7 cellular contexts compared by ENCODE assay signal in the genomic region with DNA sequence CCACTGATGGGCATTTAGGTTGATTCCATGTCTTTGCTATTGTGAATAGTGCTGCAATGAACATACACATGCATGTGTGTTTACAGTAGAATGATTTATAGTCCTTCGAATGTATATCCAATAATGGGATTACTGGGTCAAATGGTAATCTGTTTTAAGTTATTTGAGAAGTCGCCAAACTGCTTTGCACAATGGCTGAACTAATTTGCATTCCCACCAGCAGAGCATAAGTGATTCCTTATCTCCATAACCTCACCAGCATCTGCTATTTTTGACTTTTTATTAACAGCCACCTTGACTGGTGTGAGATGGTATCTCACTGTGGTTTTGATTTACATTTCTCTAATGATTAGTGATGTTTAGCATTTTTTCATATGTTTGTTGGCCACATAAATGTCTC. TPM values are rescaled to one million over a fixed set of nuclear protein-coding genes. Genes with fewer than 3 reads are reported as not detected.
DNase-seq lines count a peak whose midpoint lies in the region; TF ChIP-seq lines count a peak whose summit lies in the region.
"Not testable (repeated sequence)": the region's sequence is repeated elsewhere in the genome, so short reads cannot be mapped to it uniquely, and the experiment has no call there.

No MANE protein-coding gene starts in this region.

- POLR2A ChIA-PET in A673 (lab: Charles Lee; ENCODE audit: low non-redundant PET): not testable (repeated sequence)

- DNase-seq in A673 (ENCODE audit: low spot score) (peak; percentile 74), DMS 273 treated with DMSO at 0.1 percent for 48 hours (lab: John Stamatoyannopoulos, UW) (peak; percentile 91), HAP-1 (ENCODE audit: low spot score in 2 of 2) (peak; percentile 43 to 84), M059J (ENCODE audit: low read depth) (peak; percentile 25), NCI-H524 treated with DMSO at 0.1 percent for 48 hours (lab: John Stamatoyannopoulos, UW) (peak; percentile 69), NCI-H82 treated with DMSO at 0.1 percent for 48 hours (lab: John Stamatoyannopoulos, UW; ENCODE audit: unreplicated experiment) (peak; percentile 82), WERI-Rb-1 (peak; percentile 18)

- H3K9me3 ChIP-seq in A673 (ENCODE audit: low read depth, low read length, poor library complexity, severe bottlenecking); HAP-1; WERI-Rb-1 (ENCODE audit: severe bottlenecking): not testable (repeated sequence)

- not testable (repeated sequence) for H3K4me3 ChIP-seq in A673 (ENCODE audit: low read depth, low read length, poor library complexity, severe bottlenecking); HAP-1; WERI-Rb-1 (ENCODE audit: low read depth, low read length)

- H3K27ac ChIP-seq in A673 (ENCODE audit: low read depth, low read length, poor library complexity, severe bottlenecking); WERI-Rb-1: not testable (repeated sequence)

- TF ChIP-seq CTCF in A673 (conservative IDR thresholded peaks at IDR 0.05; ENCODE audit: low read depth, low read length); WERI-Rb-1 (IDR thresholded peaks at IDR 0.05; ENCODE audit: low read depth, low read length): not testable (repeated sequence)

- not testable (repeated sequence) for H3K27me3 ChIP-seq in A673 (replicated peaks; ENCODE audit: insufficient read depth, low read depth, low read length, poor library complexity); HAP-1 (ENCODE audit: low read depth); WERI-Rb-1 (ENCODE audit: insufficient read depth, low read depth, severe bottlenecking)

- in situ Hi-C loops in HAP-1 (cut with MboI; ENCODE audit: low sequenced_read_pairs): not testable (repeated sequence)

- not testable (repeated sequence) for BruUV-seq in A673 (replicated peaks; lab: Mats Ljungman, UMichigan)

- not testable (repeated sequence) for H3K36me3 ChIP-seq in A673 (ENCODE audit: insufficient read depth, low read length, poor library complexity, severe bottlenecking); HAP-1 (replicated peaks); WERI-Rb-1

- intact Hi-C loops in A673 (cut with micrococcal nuclease; ENCODE audit: unreplicated experiment): not testable (repeated sequence)

- CTCF ChIA-PET in A673 (lab: Charles Lee): not testable (repeated sequence)

- H3K4me1 ChIP-seq in A673 (ENCODE audit: insufficient read depth, low read length, poor library complexity, severe bottlenecking): peaks cover 28% of the 10 kb centered on the region
- H3K4me1 ChIP-seq in HAP-1: peaks cover 36% of the 10 kb centered on the region

RNA-seq across cellular contexts. Expression of a gene that starts 25.2 kb away (rescaled TPM):
- total RNA-seq in A673 (2021): 19.7 and 20.7 TPM in 2 replicates
- 15.7 and 21.1 TPM in 2 replicates for total RNA-seq in M059J (2014; rRNA removed; shearing (Covaris generic))

Comparison
In these comparisons a context has a peak if more than half of its experiments do, and no peak if none do; other contexts are left out.
1. DNase-seq: peak in every context shown above with its lines; median percentile 91 in DMS 273 treated with DMSO at 0.1 percent for 48 hours; 82 in NCI-H82 treated with DMSO at 0.1 percent for 48 hours; 74 in A673; 69 in NCI-H524 treated with DMSO at 0.1 percent for 48 hours; 64 in HAP-1; 25 in M059J; 18 in WERI-Rb-1.